11 cellular contexts compared by ENCODE assay signal in the genomic region with DNA sequence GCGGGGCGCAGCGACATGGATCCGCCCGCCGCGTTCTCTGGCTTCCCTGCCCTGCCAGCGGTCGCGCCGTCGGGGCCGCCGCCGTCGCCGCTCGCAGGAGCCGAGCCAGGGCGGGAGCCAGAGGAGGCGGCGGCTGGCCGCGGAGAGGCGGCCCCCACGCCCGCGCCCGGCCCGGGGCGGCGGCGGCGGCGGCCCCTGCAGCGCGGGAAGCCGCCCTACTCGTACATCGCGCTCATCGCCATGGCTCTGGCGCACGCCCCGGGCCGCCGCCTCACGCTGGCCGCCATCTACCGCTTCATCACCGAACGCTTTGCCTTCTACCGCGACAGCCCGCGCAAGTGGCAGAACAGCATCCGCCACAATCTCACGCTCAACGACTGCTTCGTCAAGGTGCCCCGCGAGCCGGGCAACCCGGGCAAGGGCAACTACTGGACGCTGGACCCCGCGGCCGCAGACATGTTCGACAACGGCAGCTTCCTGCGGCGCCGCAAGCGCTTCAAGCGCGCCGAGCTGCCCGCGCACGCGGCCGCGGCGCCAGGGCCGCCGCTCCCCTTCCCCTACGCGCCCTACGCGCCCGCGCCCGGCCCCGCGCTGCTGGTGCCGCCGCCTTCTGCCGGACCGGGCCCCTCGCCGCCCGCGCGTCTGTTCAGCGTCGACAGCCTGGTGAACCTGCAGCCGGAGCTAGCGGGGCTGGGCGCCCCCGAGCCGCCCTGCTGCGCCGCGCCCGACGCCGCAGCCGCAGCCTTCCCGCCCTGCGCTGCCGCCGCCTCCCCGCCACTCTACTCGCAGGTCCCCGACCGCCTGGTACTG. TPM values are rescaled to one million over a fixed set of nuclear protein-coding genes. Genes with fewer than 3 reads are reported as not detected.
DNase-seq lines count a peak whose midpoint lies in the region; ATAC-seq and TF ChIP-seq lines count a peak whose summit lies in the region.
"Had no signal": no experiment of that assay in that cellular context is flagged by ENCODE, and none has a peak within 500 bp of the region (broad histone marks: within the 10 kb centered on the region; RNA-seq: fewer than 3 reads in every experiment).

No MANE protein-coding gene starts in this region.

- ATAC-seq in Panc1: peak; percentile 79

- intact Hi-C loops in Panc1 (cut with micrococcal nuclease; ENCODE audit: unreplicated experiment): no loop called here

- no peaks in the 10 kb centered on the region for H3K36me3 ChIP-seq in Panc1 (ENCODE audit: control insufficient read depth, insufficient read depth, low read length)
- no peaks in the 10 kb centered on the region for H3K36me3 ChIP-seq in parathyroid adenoma (ENCODE audit: control insufficient read depth, insufficient read depth, low read length)

- H3K4me3 ChIP-seq in Panc1 (ENCODE audit: low read depth in 2 of 2, low read length in 2 of 2): peak overlapping the region; percentile 37 to 40
- H3K4me3 ChIP-seq in parathyroid adenoma (ENCODE audit: low read depth, low read length): no peak overlapping the region

- no peaks in the 10 kb centered on the region for H3K79me2 ChIP-seq in parathyroid adenoma

- POLR2A ChIA-PET in Panc1 (lab: Charles Lee) (no interaction called here), RWPE1 (lab: Yijun Ruan, JAX; ENCODE audit: low non-redundant PET) (no interaction called here)

- TF ChIP-seq POLR2A in erythroblast (IDR thresholded peaks at IDR 0.05; ENCODE audit: low read length): no peak

- H3K4me1 ChIP-seq in Panc1 (ENCODE audit: control insufficient read depth, insufficient read depth, low read length): no peaks in the 10 kb centered on the region
- H3K4me1 ChIP-seq in parathyroid adenoma: no peaks in the 10 kb centered on the region

- DNase-seq in DMS 273 (lab: John Stamatoyannopoulos, UW; ENCODE audit: unreplicated experiment) (peak; percentile 62), DMS 273 treated with DMSO at 0.1 percent for 48 hours (lab: John Stamatoyannopoulos, UW) (no peak), Panc1 (ENCODE audit: low read depth, low spot score) (no peak), erythroblast (lab: John Stamatoyannopoulos, UW) (peak; percentile 37 to 42), OCI-M1 (lab: John Stamatoyannopoulos, UW) (no peak), AML-193 (lab: John Stamatoyannopoulos, UW) (no peak), RWPE1 (ENCODE audit: low spot score) (no peak)
- DNase-seq: kidney glomerular epithelial cell had no signal

- BruUV-seq in Panc1 (replicated peaks; lab: Mats Ljungman, UMichigan): no TSS peak

- peak overlapping the region; percentile 53 for H2AFZ ChIP-seq in parathyroid adenoma

- in situ Hi-C loops in Panc1 (cut with HindIII; ENCODE audit: low pct_unique_long_range_greater_than_20kb, low sequenced_read_pairs): no loop called here

- H3K4me2 ChIP-seq in parathyroid adenoma (ENCODE audit: low read length): no peak overlapping the region

- no peaks in the 10 kb centered on the region for H3K27me3 ChIP-seq in Panc1 (ENCODE audit: control insufficient read depth, insufficient read depth, low read length)
- H3K27me3 ChIP-seq in parathyroid adenoma (ENCODE audit: control insufficient read depth, insufficient read depth, low read length): no peaks in the 10 kb centered on the region

- no peak overlapping the region for H3K9ac ChIP-seq in parathyroid adenoma

- H3K27ac ChIP-seq in Panc1 (ENCODE audit: low read length) (no peak overlapping the region), parathyroid adenoma (no peak overlapping the region), RWPE1 (no peak overlapping the region)
- H3K27ac ChIP-seq: 22Rv1 had no signal

- H3K9me3 ChIP-seq in Panc1 (ENCODE audit: control insufficient read depth, insufficient read depth, low read depth, low read length) (no peaks in the 10 kb centered on the region), parathyroid adenoma (ENCODE audit: control insufficient read depth, low read length) (no peaks in the 10 kb centered on the region)

- CTCF ChIA-PET in Panc1 (lab: Charles Lee) (no interaction called here), RWPE1 (lab: Yijun Ruan, JAX) (interaction anchor here (0.8 kb wide), 1 partner anchor 8 kb away, joined by 3 read pairs; no protein-coding TSS in a partner anchor)

- TF ChIP-seq CTCF in Panc1 (IDR thresholded peaks at IDR 0.05) (no peak), parathyroid adenoma (IDR thresholded peaks at IDR 0.05) (no peak), RWPE1 (conservative IDR thresholded peaks at IDR 0.05; ENCODE audit: low read depth) (no peak)

RNA-seq across cellular contexts. Expression of gene FOXE3, which starts 0.4 kb away (rescaled TPM):
- total RNA-seq in Panc1 (2021; ENCODE audit: unreplicated experiment): 0.46 TPM
- 0.27 TPM for polyA plus RNA-seq in Panc1 (2012; ENCODE audit: insufficient read length)
- total RNA-seq: NCI-H460 had no signal

RNA-seq across cellular contexts. Expression of gene FOXD2, which starts 21.3 kb away (rescaled TPM):
- total RNA-seq in Panc1 (2021; ENCODE audit: unreplicated experiment): 2.2 TPM
- polyA plus RNA-seq in Panc1 (2012; ENCODE audit: insufficient read length): 1.4 TPM

Comparison
In these comparisons a context has a peak if more than half of its experiments do, and no peak if none do; other contexts are left out.
1. DNase-seq: peak in DMS 273 (single experiment) and erythroblast (2 of 2); none in DMS 273 treated with DMSO at 0.1 percent for 48 hours (single experiment), Panc1 (single experiment), OCI-M1 (single experiment), AML-193 (0 of 2) and RWPE1 (single experiment).